ENCODE assay signal across 1 cellular context in the genomic region with DNA sequence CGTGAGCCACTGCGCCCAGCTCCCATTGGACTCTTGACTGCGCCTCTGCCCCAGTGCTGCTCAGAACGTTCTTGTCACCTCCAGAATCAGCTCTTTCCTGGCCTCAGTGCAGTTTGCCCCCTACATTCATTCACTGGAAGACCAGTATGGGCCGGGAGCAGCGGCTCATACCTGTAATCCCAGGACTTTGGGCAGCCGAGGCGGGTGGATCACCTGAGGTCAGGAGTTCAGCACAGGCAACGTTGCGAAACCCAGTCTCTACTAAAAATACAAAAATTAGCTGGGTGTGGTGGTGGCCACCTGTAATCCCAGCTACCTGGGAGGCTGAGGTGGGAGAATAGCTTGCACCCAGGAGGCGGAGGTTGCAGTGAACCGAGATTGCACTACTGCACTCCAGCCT.
TF ChIP-seq lines count a peak whose summit lies in the region.
"Not testable (repeated sequence)": the region's sequence is repeated elsewhere in the genome, so short reads cannot be mapped to it uniquely, and the experiment has no call there.

No MANE protein-coding gene starts in this region.

TF ChIP-seq in HepG2, 621 proteins besides CTCF, POLR2A, EP300 and RAD21 (continues in another document):
- TF ChIP-seq BHLHE40 (IDR thresholded peaks at IDR 0.05; ENCODE audit: low read length) (peak; percentile 59; the same call in 1 of the 2 replicates), RXRA (CRISPR knock-in tag; IDR thresholded peaks at IDR 0.05) (peak; percentile 89; the same call in 1 of the 2 replicates), HNF4A (CRISPR knock-in tag; IDR thresholded peaks at IDR 0.05) (peak; percentile 83), NR2F6 (IDR thresholded peaks at IDR 0.05) (peak; percentile 77), NR2F6 (CRISPR knock-in tag; IDR thresholded peaks at IDR 0.05) (peak; percentile 89), MED1 (CRISPR knock-in tag; IDR thresholded peaks at IDR 0.05) (0 out of 2 replicates have a peak, but pooled peaks have one; percentile 13), ZEB1 (IDR thresholded peaks at IDR 0.05; ENCODE audit: insufficient replicate concordance, low read depth) (peak; percentile 59), ZNF263 (CRISPR knock-in tag; IDR thresholded peaks at IDR 0.05) (0 out of 2 replicates have a peak, but pooled peaks have one; percentile 18), PITX1 (CRISPR knock-in tag; IDR thresholded peaks at IDR 0.05) (peak; percentile 66), ZNF331 (CRISPR knock-in tag; IDR thresholded peaks at IDR 0.05) (peak; percentile 37; the same call in 1 of the 2 replicates), NR2F1 (CRISPR knock-in tag; IDR thresholded peaks at IDR 0.05) (peak; percentile 52 to 60; a peak in 3 of 4 replicates), SOX5 (CRISPR knock-in tag; IDR thresholded peaks at IDR 0.05; ENCODE audit: borderline replicate concordance) (peak; percentile 14; the same call in 1 of the 2 replicates), ZNF460 (CRISPR knock-in tag; IDR thresholded peaks at IDR 0.05; ENCODE audit: borderline replicate concordance) (peak; percentile 99), BRD4 (CRISPR knock-in tag; IDR thresholded peaks at IDR 0.05) (0 out of 2 replicates have a peak, but pooled peaks have one; percentile 22), KDM1A (CRISPR knock-in tag; IDR thresholded peaks at IDR 0.05) (0 out of 2 replicates have a peak, but pooled peaks have one; percentile 31), NCOR1 (IDR thresholded peaks at IDR 0.05; ENCODE audit: borderline replicate concordance, low read length) (peak; percentile 55; the same call in 1 of the 2 replicates), RARA (CRISPR knock-in tag; IDR thresholded peaks at IDR 0.05) (peak; percentile 91), SOX6 (CRISPR knock-in tag; IDR thresholded peaks at IDR 0.05) (peak; percentile 30; the same call in 1 of the 2 replicates), ZMYM2 (CRISPR knock-in tag; IDR thresholded peaks at IDR 0.05) (0 out of 2 replicates have a peak, but pooled peaks have one; percentile 65), BCL6 (CRISPR knock-in tag; IDR thresholded peaks at IDR 0.05) (peak; percentile 32; the same call in 1 of the 2 replicates), CEBPB (IDR thresholded peaks at IDR 0.05; ENCODE audit: borderline replicate concordance, low read depth, low read length) (peak; percentile 73), RXRB (CRISPR knock-in tag; IDR thresholded peaks at IDR 0.05; ENCODE audit: borderline replicate concordance) (0 out of 2 replicates have a peak, but pooled peaks have one; percentile 56), LCORL (CRISPR knock-in tag; IDR thresholded peaks at IDR 0.05) (peak; percentile 59), NR2C2 (CRISPR knock-in tag; IDR thresholded peaks at IDR 0.05; ENCODE audit: borderline replicate concordance) (peak; percentile 17; the same call in 1 of the 2 replicates), HDAC1 (CRISPR knock-in tag; IDR thresholded peaks at IDR 0.05) (peak; percentile 24; the same call in 1 of the 2 replicates), ESRRA (CRISPR knock-in tag; IDR thresholded peaks at IDR 0.05; ENCODE audit: low read depth) (peak; percentile 45; the same call in 1 of the 2 replicates), ZNF264 (CRISPR knock-in tag; IDR thresholded peaks at IDR 0.05) (0 out of 2 replicates have a peak, but pooled peaks have one; percentile 40)
- TF ChIP-seq, protein P1, sequence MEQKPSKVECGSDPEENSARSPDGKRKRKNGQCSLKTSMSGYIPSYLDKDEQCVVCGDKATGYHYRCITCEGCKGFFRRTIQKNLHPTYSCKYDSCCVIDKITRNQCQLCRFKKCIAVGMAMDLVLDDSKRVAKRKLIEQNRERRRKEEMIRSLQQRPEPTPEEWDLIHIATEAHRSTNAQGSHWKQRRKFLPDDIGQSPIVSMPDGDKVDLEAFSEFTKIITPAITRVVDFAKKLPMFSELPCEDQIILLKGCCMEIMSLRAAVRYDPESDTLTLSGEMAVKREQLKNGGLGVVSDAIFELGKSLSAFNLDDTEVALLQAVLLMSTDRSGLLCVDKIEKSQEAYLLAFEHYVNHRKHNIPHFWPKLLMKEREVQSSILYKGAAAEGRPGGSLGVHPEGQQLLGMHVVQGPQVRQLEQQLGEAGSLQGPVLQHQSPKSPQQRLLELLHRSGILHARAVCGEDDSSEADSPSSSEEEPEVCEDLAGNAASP (CRISPR knock-in tag; IDR thresholded peaks at IDR 0.05; ENCODE audit: borderline replicate concordance), result peak; percentile 70; the same call in 1 of the 2 replicates
- TF ChIP-seq, protein P2, sequence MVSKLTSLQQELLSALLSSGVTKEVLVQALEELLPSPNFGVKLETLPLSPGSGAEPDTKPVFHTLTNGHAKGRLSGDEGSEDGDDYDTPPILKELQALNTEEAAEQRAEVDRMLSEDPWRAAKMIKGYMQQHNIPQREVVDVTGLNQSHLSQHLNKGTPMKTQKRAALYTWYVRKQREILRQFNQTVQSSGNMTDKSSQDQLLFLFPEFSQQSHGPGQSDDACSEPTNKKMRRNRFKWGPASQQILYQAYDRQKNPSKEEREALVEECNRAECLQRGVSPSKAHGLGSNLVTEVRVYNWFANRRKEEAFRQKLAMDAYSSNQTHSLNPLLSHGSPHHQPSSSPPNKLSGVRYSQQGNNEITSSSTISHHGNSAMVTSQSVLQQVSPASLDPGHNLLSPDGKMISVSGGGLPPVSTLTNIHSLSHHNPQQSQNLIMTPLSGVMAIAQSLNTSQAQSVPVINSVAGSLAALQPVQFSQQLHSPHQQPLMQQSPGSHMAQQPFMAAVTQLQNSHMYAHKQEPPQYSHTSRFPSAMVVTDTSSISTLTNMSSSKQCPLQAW (CRISPR knock-in tag; IDR thresholded peaks at IDR 0.05), result peak; percentile 51; the same call in 1 of the 2 replicates
- TF ChIP-seq, protein P3, sequence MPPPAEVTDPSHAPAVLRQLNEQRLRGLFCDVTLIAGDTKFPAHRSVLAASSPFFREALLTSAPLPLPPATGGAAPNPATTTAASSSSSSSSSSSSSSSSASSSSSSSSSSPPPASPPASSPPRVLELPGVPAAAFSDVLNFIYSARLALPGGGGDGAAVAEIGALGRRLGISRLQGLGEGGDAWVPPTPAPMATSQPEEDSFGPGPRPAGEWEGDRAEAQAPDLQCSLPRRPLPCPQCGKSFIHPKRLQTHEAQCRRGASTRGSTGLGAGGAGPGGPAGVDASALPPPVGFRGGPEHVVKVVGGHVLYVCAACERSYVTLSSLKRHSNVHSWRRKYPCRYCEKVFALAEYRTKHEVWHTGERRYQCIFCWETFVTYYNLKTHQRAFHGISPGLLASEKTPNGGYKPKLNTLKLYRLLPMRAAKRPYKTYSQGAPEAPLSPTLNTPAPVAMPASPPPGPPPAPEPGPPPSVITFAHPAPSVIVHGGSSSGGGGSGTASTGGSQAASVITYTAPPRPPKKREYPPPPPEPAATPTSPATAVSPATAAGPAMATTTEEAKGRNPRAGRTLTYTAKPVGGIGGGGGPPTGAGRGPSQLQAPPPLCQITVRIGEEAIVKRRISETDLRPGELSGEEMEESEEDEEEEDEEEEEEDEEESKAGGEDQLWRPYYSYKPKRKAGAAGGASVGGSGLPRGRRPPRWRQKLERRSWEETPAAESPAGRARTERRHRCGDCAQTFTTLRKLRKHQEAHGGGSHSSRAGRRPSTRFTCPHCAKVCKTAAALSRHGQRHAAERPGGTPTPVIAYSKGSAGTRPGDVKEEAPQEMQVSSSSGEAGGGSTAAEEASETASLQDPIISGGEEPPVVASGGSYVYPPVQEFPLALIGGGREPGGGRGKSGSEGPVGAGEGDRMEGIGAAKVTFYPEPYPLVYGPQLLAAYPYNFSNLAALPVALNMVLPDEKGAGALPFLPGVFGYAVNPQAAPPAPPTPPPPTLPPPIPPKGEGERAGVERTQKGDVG (CRISPR knock-in tag; IDR thresholded peaks at IDR 0.05; ENCODE audit: borderline replicate concordance), result 0 out of 2 replicates have a peak, but pooled peaks have one; percentile 24
- TF ChIP-seq, protein P4, sequence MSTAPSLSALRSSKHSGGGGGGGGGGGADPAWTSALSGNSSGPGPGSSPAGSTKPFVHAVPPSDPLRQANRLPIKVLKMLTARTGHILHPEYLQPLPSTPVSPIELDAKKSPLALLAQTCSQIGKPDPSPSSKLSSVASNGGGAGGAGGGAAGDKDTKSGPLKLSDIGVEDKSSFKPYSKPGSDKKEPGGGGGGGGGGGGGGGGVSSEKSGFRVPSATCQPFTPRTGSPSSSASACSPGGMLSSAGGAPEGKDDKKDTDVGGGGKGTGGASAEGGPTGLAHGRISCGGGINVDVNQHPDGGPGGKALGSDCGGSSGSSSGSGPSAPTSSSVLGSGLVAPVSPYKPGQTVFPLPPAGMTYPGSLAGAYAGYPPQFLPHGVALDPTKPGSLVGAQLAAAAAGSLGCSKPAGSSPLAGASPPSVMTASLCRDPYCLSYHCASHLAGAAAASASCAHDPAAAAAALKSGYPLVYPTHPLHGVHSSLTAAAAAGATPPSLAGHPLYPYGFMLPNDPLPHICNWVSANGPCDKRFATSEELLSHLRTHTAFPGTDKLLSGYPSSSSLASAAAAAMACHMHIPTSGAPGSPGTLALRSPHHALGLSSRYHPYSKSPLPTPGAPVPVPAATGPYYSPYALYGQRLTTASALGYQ (CRISPR knock-in tag; IDR thresholded peaks at IDR 0.05), result 0 out of 2 replicates have a peak, but pooled peaks have one; percentile 24
- TF ChIP-seq, protein P5, sequence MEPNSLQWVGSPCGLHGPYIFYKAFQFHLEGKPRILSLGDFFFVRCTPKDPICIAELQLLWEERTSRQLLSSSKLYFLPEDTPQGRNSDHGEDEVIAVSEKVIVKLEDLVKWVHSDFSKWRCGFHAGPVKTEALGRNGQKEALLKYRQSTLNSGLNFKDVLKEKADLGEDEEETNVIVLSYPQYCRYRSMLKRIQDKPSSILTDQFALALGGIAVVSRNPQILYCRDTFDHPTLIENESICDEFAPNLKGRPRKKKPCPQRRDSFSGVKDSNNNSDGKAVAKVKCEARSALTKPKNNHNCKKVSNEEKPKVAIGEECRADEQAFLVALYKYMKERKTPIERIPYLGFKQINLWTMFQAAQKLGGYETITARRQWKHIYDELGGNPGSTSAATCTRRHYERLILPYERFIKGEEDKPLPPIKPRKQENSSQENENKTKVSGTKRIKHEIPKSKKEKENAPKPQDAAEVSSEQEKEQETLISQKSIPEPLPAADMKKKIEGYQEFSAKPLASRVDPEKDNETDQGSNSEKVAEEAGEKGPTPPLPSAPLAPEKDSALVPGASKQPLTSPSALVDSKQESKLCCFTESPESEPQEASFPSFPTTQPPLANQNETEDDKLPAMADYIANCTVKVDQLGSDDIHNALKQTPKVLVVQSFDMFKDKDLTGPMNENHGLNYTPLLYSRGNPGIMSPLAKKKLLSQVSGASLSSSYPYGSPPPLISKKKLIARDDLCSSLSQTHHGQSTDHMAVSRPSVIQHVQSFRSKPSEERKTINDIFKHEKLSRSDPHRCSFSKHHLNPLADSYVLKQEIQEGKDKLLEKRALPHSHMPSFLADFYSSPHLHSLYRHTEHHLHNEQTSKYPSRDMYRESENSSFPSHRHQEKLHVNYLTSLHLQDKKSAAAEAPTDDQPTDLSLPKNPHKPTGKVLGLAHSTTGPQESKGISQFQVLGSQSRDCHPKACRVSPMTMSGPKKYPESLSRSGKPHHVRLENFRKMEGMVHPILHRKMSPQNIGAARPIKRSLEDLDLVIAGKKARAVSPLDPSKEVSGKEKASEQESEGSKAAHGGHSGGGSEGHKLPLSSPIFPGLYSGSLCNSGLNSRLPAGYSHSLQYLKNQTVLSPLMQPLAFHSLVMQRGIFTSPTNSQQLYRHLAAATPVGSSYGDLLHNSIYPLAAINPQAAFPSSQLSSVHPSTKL (CRISPR knock-in tag; IDR thresholded peaks at IDR 0.05), result 0 out of 2 replicates have a peak, but pooled peaks have one; percentile 9
- TF ChIP-seq SOX6, LCORL (IDR thresholded peaks at IDR 0.05): not testable (repeated sequence)
- TF ChIP-seq, protein P6, sequence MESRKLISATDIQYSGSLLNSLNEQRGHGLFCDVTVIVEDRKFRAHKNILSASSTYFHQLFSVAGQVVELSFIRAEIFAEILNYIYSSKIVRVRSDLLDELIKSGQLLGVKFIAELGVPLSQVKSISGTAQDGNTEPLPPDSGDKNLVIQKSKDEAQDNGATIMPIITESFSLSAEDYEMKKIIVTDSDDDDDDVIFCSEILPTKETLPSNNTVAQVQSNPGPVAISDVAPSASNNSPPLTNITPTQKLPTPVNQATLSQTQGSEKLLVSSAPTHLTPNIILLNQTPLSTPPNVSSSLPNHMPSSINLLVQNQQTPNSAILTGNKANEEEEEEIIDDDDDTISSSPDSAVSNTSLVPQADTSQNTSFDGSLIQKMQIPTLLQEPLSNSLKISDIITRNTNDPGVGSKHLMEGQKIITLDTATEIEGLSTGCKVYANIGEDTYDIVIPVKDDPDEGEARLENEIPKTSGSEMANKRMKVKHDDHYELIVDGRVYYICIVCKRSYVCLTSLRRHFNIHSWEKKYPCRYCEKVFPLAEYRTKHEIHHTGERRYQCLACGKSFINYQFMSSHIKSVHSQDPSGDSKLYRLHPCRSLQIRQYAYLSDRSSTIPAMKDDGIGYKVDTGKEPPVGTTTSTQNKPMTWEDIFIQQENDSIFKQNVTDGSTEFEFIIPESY (CRISPR knock-in tag; IDR thresholded peaks at IDR 0.05), result peak; percentile 92
- TF ChIP-seq, protein P7, sequence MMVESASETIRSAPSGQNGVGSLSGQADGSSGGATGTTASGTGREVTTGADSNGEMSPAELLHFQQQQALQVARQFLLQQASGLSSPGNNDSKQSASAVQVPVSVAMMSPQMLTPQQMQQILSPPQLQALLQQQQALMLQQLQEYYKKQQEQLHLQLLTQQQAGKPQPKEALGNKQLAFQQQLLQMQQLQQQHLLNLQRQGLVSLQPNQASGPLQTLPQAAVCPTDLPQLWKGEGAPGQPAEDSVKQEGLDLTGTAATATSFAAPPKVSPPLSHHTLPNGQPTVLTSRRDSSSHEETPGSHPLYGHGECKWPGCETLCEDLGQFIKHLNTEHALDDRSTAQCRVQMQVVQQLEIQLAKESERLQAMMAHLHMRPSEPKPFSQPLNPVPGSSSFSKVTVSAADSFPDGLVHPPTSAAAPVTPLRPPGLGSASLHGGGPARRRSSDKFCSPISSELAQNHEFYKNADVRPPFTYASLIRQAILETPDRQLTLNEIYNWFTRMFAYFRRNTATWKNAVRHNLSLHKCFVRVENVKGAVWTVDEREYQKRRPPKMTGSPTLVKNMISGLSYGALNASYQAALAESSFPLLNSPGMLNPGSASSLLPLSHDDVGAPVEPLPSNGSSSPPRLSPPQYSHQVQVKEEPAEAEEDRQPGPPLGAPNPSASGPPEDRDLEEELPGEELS (CRISPR knock-in tag; IDR thresholded peaks at IDR 0.05), result 0 out of 2 replicates have a peak, but pooled peaks have one; percentile 28
- TF ChIP-seq, protein P8, sequence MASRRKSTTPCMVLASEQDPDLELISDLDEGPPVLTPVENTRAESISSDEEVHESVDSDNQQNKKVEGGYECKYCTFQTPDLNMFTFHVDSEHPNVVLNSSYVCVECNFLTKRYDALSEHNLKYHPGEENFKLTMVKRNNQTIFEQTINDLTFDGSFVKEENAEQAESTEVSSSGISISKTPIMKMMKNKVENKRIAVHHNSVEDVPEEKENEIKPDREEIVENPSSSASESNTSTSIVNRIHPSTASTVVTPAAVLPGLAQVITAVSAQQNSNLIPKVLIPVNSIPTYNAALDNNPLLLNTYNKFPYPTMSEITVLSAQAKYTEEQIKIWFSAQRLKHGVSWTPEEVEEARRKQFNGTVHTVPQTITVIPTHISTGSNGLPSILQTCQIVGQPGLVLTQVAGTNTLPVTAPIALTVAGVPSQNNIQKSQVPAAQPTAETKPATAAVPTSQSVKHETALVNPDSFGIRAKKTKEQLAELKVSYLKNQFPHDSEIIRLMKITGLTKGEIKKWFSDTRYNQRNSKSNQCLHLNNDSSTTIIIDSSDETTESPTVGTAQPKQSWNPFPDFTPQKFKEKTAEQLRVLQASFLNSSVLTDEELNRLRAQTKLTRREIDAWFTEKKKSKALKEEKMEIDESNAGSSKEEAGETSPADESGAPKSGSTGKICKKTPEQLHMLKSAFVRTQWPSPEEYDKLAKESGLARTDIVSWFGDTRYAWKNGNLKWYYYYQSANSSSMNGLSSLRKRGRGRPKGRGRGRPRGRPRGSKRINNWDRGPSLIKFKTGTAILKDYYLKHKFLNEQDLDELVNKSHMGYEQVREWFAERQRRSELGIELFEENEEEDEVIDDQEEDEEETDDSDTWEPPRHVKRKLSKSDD (CRISPR knock-in tag; IDR thresholded peaks at IDR 0.05; ENCODE audit: low read depth), result 0 out of 2 replicates have a peak, but pooled peaks have one; percentile 18
